9 cellular contexts compared by ENCODE assay signal in genomic region chr2:121197369-121198091, GRCh38.
A peak's percentile ranks its signal among the peaks of the same experiment; 100 is the strongest.
DNase-seq lines count a peak whose midpoint lies in the region; ATAC-seq and TF ChIP-seq lines count a peak whose summit lies in the region.
"Had no signal": no experiment of that assay in that cellular context is flagged by ENCODE, and none has a peak within 500 bp of the region (broad histone marks: within the 10 kb centered on the region; RNA-seq: fewer than 3 reads in every experiment).

No MANE protein-coding gene starts in this region.

- H3K36me3 ChIP-seq in breast epithelium: no peaks in the 10 kb centered on the region

- no peak overlapping the region for H3K4me3 Mint-ChIP-seq in activated CD4-positive, alpha-beta T cell treated with anti-CD3 and anti-CD28 coated beads for 36 hours

- H3K9me3 Mint-ChIP-seq in activated CD4-positive, alpha-beta T cell treated with anti-CD3 and anti-CD28 coated beads for 36 hours (ENCODE audit: low read depth): no peaks in the 10 kb centered on the region

- TF ChIP-seq CTCF in HL-60 (IDR thresholded peaks at IDR 0.05; ENCODE audit: insufficient read depth, low read length) (no peak), breast epithelium (IDR thresholded peaks at IDR 0.05) (no peak)

- no peaks in the 10 kb centered on the region for H3K27me3 Mint-ChIP-seq in activated CD4-positive, alpha-beta T cell treated with anti-CD3 and anti-CD28 coated beads for 36 hours

- H3K27ac ChIP-seq in HL-60 (replicated peaks): peak overlapping the region; percentile 58
- H3K27ac ChIP-seq in breast epithelium: peak overlapping the region; percentile 94 to 97
- H3K27ac ChIP-seq in substantia nigra (ENCODE audit: low read depth, low read length, poor library complexity, severe bottlenecking): no peak overlapping the region

- no peak for ATAC-seq in activated CD4-positive, alpha-beta T cell treated with anti-CD3 and anti-CD28 coated beads for 36 hours
- no peak for ATAC-seq in GM18909 (IDR thresholded peaks at IDR 0.05; ENCODE audit: poor library complexity, unreplicated experiment)

- CTCF ChIA-PET in activated CD4-positive, alpha-beta T cell treated with anti-CD3 and anti-CD28 coated beads for 36 hours (lab: Charles Lee): interaction anchor here (0.6 kb wide), 1 partner anchor 23 kb away, joined by 3 read pairs; no protein-coding TSS in a partner anchor

- TF ChIP-seq POLR2A in breast epithelium (IDR thresholded peaks at IDR 0.05): no peak

- peaks cover 0 to 14% of the 10 kb centered on the region in 2 donors for H3K4me1 ChIP-seq in breast epithelium

- intact Hi-C loops in breast epithelium (cut with DNase I; ENCODE audit: low total_unique reads): no loop called here
- intact Hi-C loops in activated CD4-positive, alpha-beta T cell treated with anti-CD3 and anti-CD28 coated beads for 36 hours (cut with DNase I, micrococcal nuclease): no loop called here

- no peak overlapping the region for H3K27ac Mint-ChIP-seq in activated CD4-positive, alpha-beta T cell treated with anti-CD3 and anti-CD28 coated beads for 36 hours

- POLR2A ChIA-PET in activated CD4-positive, alpha-beta T cell treated with anti-CD3 and anti-CD28 coated beads for 36 hours (lab: Charles Lee): no interaction called here

- no peaks in the 10 kb centered on the region for H3K36me3 Mint-ChIP-seq in activated CD4-positive, alpha-beta T cell treated with anti-CD3 and anti-CD28 coated beads for 36 hours (ENCODE audit: low read depth)

- H3K9me3 ChIP-seq in breast epithelium: no peaks in the 10 kb centered on the region

- no peaks in the 10 kb centered on the region for H3K4me1 Mint-ChIP-seq in activated CD4-positive, alpha-beta T cell treated with anti-CD3 and anti-CD28 coated beads for 36 hours

- DNase-seq in HL-60 (ENCODE audit: low read depth in 1 of 2, low spot score in 1 of 2) (peak; percentile 61 to 76), breast epithelium (ENCODE audit: low spot score in 2 of 2) (peak; percentile 69 to 97), kidney tubule cell (ENCODE audit: low spot score) (peak; percentile 84), substantia nigra (lab: John Stamatoyannopoulos, UW) (peak in 42 of 49 donors; percentile 20 to 95 (median 68)), COR-L47 (lab: John Stamatoyannopoulos, UW) (no peak)
- DNase-seq in activated CD4-positive, alpha-beta T cell treated with anti-CD3 and anti-CD28 coated beads for 36 hours: no peak
- no peak for DNase-seq in NK-92 treated with Interleukin-12 subunit alpha and Interleukin-12 subunit beta, amount 100 ng/mL, for 24 hours (lab: John Stamatoyannopoulos, UW)
- DNase-seq: NCI-H2029 treated with DMSO at 0.1 percent for 48 hours had no signal

- H3K4me3 ChIP-seq in HL-60 (replicated peaks; ENCODE audit: insufficient read depth, low read length) (no peak overlapping the region), breast epithelium (no peak overlapping the region)

- no peaks in the 10 kb centered on the region for H3K27me3 ChIP-seq in HL-60 (ENCODE audit: insufficient read depth, poor library complexity, severe bottlenecking)
- no peaks in the 10 kb centered on the region for H3K27me3 ChIP-seq in breast epithelium

Comparison
In these comparisons a context has a peak if more than half of its experiments do, and no peak if none do; other contexts are left out.
1. DNase-seq: peak in HL-60 (2 of 2), breast epithelium (2 of 2), kidney tubule cell (single experiment) and substantia nigra (42 of 49); none in activated CD4-positive, alpha-beta T cell treated with anti-CD3 and anti-CD28 coated beads for 36 hours (single experiment), NK-92 treated with Interleukin-12 subunit alpha and Interleukin-12 subunit beta, amount 100 ng/mL, for 24 hours (single experiment) and COR-L47 (single experiment).